27 cellular contexts compared by ENCODE assay signal in genomic region chr10:103563231-103564115, GRCh38.
DNase-seq lines count a peak whose midpoint lies in the region; ATAC-seq and TF ChIP-seq lines count a peak whose summit lies in the region.
"Had no signal": no experiment of that assay in that cellular context is flagged by ENCODE, and none has a peak within 500 bp of the region (broad histone marks: within the 10 kb centered on the region; RNA-seq: fewer than 3 reads in every experiment).

No MANE protein-coding gene starts in this region.

- no peaks in the 10 kb centered on the region for H3F3A ChIP-seq in SK-N-SH (replicated peaks; ENCODE audit: insufficient read depth)

- no peaks in the 10 kb centered on the region for H3K36me3 Mint-ChIP-seq in activated CD4-positive, alpha-beta memory T cell treated with anti-CD3 and anti-CD28 coated beads, Interleukin-2, amount 10 ng/mL, durations not matched to agents 7 days and 5 days (ENCODE audit: low read depth)
- H3K36me3 Mint-ChIP-seq: CD8-positive, alpha-beta T cell had no signal

- no peaks in the 10 kb centered on the region for H4K20me1 ChIP-seq in SK-N-SH (ENCODE audit: insufficient read depth)

- no peak overlapping the region for H3K27ac Mint-ChIP-seq in activated CD4-positive, alpha-beta memory T cell treated with anti-CD3 and anti-CD28 coated beads, Interleukin-2, amount 10 ng/mL, durations not matched to agents 7 days and 5 days
- H3K27ac Mint-ChIP-seq: CD8-positive, alpha-beta T cell had no signal

- TF ChIP-seq CTCF in adrenal gland (IDR thresholded peaks at IDR 0.05) = no peak
- no peak for TF ChIP-seq CTCF in body of pancreas (IDR thresholded peaks at IDR 0.05)
- TF ChIP-seq CTCF in psoas muscle (IDR thresholded peaks at IDR 0.05) = no peak
- no peak for TF ChIP-seq CTCF in uterus (IDR thresholded peaks at IDR 0.05)
- TF ChIP-seq CTCF in SK-N-SH (IDR thresholded peaks at IDR 0.05) = no peak

- POLR2A ChIA-PET in activated CD4-positive, alpha-beta memory T cell treated with anti-CD3 and anti-CD28 coated beads, Interleukin-2, amount 10 ng/mL, durations not matched to agents 7 days and 5 days (lab: Charles Lee) = no interaction called here
- POLR2A ChIA-PET in SK-N-SH (lab: Yijun Ruan, JAX) = interaction anchor here (0.6 to 0.8 kb wide), 2 partner anchors 21 to 61 kb away, joined by 3 read pairs; no protein-coding TSS in a partner anchor

- H3K4me3 Mint-ChIP-seq in activated CD4-positive, alpha-beta memory T cell treated with anti-CD3 and anti-CD28 coated beads, Interleukin-2, amount 10 ng/mL, durations not matched to agents 7 days and 5 days = no peak overlapping the region
- H3K4me3 Mint-ChIP-seq: CD8-positive, alpha-beta T cell had no signal

- H3K9ac ChIP-seq in SK-N-SH = no peak overlapping the region
- H3K9ac ChIP-seq: BLaER1 treated with 17β-estradiol and CSF1 and Interleukin-3, amounts not matched to agents 10 nM and 100 nM had no signal

- ATAC-seq in body of pancreas = no peak
- ATAC-seq in psoas muscle = peak; percentile 9 to 39 (median 28)
- ATAC-seq: CD8-positive, alpha-beta T cell had no signal

- TF ChIP-seq EP300 in SK-N-SH (IDR thresholded peaks at IDR 0.05; ENCODE audit: borderline replicate concordance in 1 of 2, low read depth in 1 of 2, low read length in 1 of 2) = no peak

- peaks cover 4 to 5% of the 10 kb centered on the region in 2 donors for H3K4me1 ChIP-seq in adrenal gland (replicated peaks in 1 of 2)
- H3K4me1 ChIP-seq in body of pancreas = peaks cover 31% of the 10 kb centered on the region
- peaks cover 21% of the 10 kb centered on the region for H3K4me1 ChIP-seq in psoas muscle
- peaks cover 3 to 17% of the 10 kb centered on the region in 2 donors for H3K4me1 ChIP-seq in uterus
- peaks cover 0 to 16% of the 10 kb centered on the region in 2 experiments; a peak in 1 of 4 replicates for H3K4me1 ChIP-seq in SK-N-SH (ENCODE audit: control insufficient read depth in 1 of 2, insufficient read depth in 2 of 2, low read depth in 1 of 2, low read length in 1 of 2)
- H3K4me1 ChIP-seq: A549, Caco-2 had no signal

- H3K27me3 Mint-ChIP-seq in activated CD4-positive, alpha-beta memory T cell treated with anti-CD3 and anti-CD28 coated beads, Interleukin-2, amount 10 ng/mL, durations not matched to agents 7 days and 5 days = peaks cover 9% of the 10 kb centered on the region

- intact Hi-C loops in adrenal gland (cut with DNase I) = no loop called here
- intact Hi-C loops in body of pancreas (cut with DNase I) = no loop called here
- intact Hi-C loops in psoas muscle (cut with DNase I) = no loop called here
- intact Hi-C loops in uterus (cut with DNase I; ENCODE audit: low total_unique reads) = no loop called here

- no peaks in the 10 kb centered on the region for H3K9me2 ChIP-seq in SK-N-SH

- no peaks in the 10 kb centered on the region for H3K4me1 Mint-ChIP-seq in activated CD4-positive, alpha-beta memory T cell treated with anti-CD3 and anti-CD28 coated beads, Interleukin-2, amount 10 ng/mL, durations not matched to agents 7 days and 5 days

- H3K9me3 Mint-ChIP-seq in activated CD4-positive, alpha-beta memory T cell treated with anti-CD3 and anti-CD28 coated beads, Interleukin-2, amount 10 ng/mL, durations not matched to agents 7 days and 5 days = no peaks in the 10 kb centered on the region
- H3K9me3 Mint-ChIP-seq: CD8-positive, alpha-beta T cell had no signal

- no peak for TF ChIP-seq POLR2A in adrenal gland (IDR thresholded peaks at IDR 0.05)
- no peak for TF ChIP-seq POLR2A in body of pancreas (IDR thresholded peaks at IDR 0.05)
- TF ChIP-seq POLR2A in uterus (IDR thresholded peaks at IDR 0.05) = no peak

- H3K36me3 ChIP-seq in adrenal gland (replicated peaks in 1 of 2) (no peaks in the 10 kb centered on the region), body of pancreas (replicated peaks in 1 of 2; ENCODE audit: insufficient read depth in 1 of 2, low read depth in 2 of 2) (no peaks in the 10 kb centered on the region), psoas muscle (ENCODE audit: insufficient read depth in 1 of 2, low read depth in 1 of 2) (no peaks in the 10 kb centered on the region), uterus (no peaks in the 10 kb centered on the region), SK-N-SH (replicated peaks in 1 of 2; ENCODE audit: control insufficient read depth in 1 of 2, insufficient read depth in 2 of 2, low read length in 1 of 2) (no peaks in the 10 kb centered on the region)
- H3K36me3 ChIP-seq: BLaER1 treated with 17β-estradiol and CSF1 and Interleukin-3, amounts not matched to agents 10 nM and 100 nM had no signal

- H3K4me3 ChIP-seq in adrenal gland = no peak overlapping the region
- no peak overlapping the region for H3K4me3 ChIP-seq in body of pancreas
- no peak overlapping the region for H3K4me3 ChIP-seq in psoas muscle
- H3K4me3 ChIP-seq in uterus = no peak overlapping the region
- H3K4me3 ChIP-seq in SK-N-SH (ENCODE audit: low read depth in 2 of 2, low read length in 1 of 2) = no peak overlapping the region
- H3K4me3 ChIP-seq: A549; BLaER1 treated with 17β-estradiol and CSF1 and Interleukin-3, amounts not matched to agents 10 nM and 100 nM had no signal

- H3K27ac ChIP-seq in adrenal gland (no peak overlapping the region), body of pancreas (peak overlapping the region in 3 of 4 donors; percentile 9 to 60 (median 46)), psoas muscle (peak overlapping the region; percentile 46), uterus (peak overlapping the region; percentile 85 to 94), SK-N-SH (ENCODE audit: low read depth in 2 of 2, low read length in 1 of 2) (no peak overlapping the region)
- H3K27ac ChIP-seq: A549; BLaER1 treated with 17β-estradiol and CSF1 and Interleukin-3, amounts not matched to agents 10 nM and 100 nM; RWPE1 had no signal

- no peak overlapping the region for H2AFZ ChIP-seq in SK-N-SH (ENCODE audit: low read depth)

- CTCF ChIA-PET in activated CD4-positive, alpha-beta memory T cell treated with anti-CD3 and anti-CD28 coated beads, Interleukin-2, amount 10 ng/mL, durations not matched to agents 7 days and 5 days (lab: Charles Lee) = interaction anchor here (1.0 to 2.6 kb wide), 7 partner anchors 10 to 73 kb away, joined by 3 to 10 read pairs (median 6); no protein-coding TSS in a partner anchor
- CTCF ChIA-PET in SK-N-SH (lab: Yijun Ruan, JAX) = interaction anchor here (0.6 to 3.3 kb wide), 30 partner anchors 8 to 728 kb away, joined by 3 to 27 read pairs (median 6); partner anchors contain the start of gene NEURL1

- H3K79me2 ChIP-seq in SK-N-SH (ENCODE audit: insufficient read depth) = no peaks in the 10 kb centered on the region

- H3K27me3 ChIP-seq in adrenal gland (no peaks in the 10 kb centered on the region), body of pancreas (no peaks in the 10 kb centered on the region), psoas muscle (ENCODE audit: insufficient read depth in 3 of 3, low read length in 2 of 3) (no peaks in the 10 kb centered on the region), uterus (no peaks in the 10 kb centered on the region), SK-N-SH (ENCODE audit: insufficient read depth) (no peaks in the 10 kb centered on the region; the same call in 1 of the 2 replicates)
- H3K27me3 ChIP-seq: BLaER1 treated with 17β-estradiol and CSF1 and Interleukin-3, amounts not matched to agents 10 nM and 100 nM had no signal

- H3K9me3 ChIP-seq in adrenal gland (replicated peaks in 1 of 3) (no peaks in the 10 kb centered on the region), body of pancreas (peaks cover 0 to 5% (median 0%) of the 10 kb centered on the region in 3 donors), psoas muscle (no peaks in the 10 kb centered on the region), uterus (no peaks in the 10 kb centered on the region), SK-N-SH (no peaks in the 10 kb centered on the region)
- H3K9me3 ChIP-seq: A549, Caco-2 had no signal

- TF ChIP-seq RAD21 in SK-N-SH (IDR thresholded peaks at IDR 0.05; ENCODE audit: low read length) = no peak

- peak in 6 of 7 donors; percentile 29 to 63 (median 40) for DNase-seq in adrenal gland
- no peak for DNase-seq in body of pancreas
- peak in 1 of 2 donors; percentile 50 for DNase-seq in psoas muscle
- no peak for DNase-seq in uterus
- DNase-seq in activated CD4-positive, alpha-beta memory T cell treated with anti-CD3 and anti-CD28 coated beads, Interleukin-2, amount 10 ng/mL, durations not matched to agents 7 days and 5 days = no peak
- DNase-seq in NCI-H69 (lab: John Stamatoyannopoulos, UW) = no peak
- no peak for DNase-seq in SK-N-SH
- DNase-seq: AML-193; Caco-2; CD8-positive, alpha-beta T cell; DMS 273 treated with DMSO at 0.1 percent for 48 hours; DMS79 treated with DMSO at 0.1 percent for 48 hours; GF-D8; GOT3; HCEC 1CT; MV-4-11; NCI-H1105; NCI-H146; NCI-H1930; NCI-H2107; NCI-H446; NCI-H524 treated with DMSO at 0.1 percent for 48 hours; NCI-H82; SHP77 had no signal

- 77 to 83% (median 80%) methylated on average over 7 of the region's 7 CpGs for WGBS in adrenal gland, 4 donors
- 83 to 95% methylated on average over 6 to 7 of the region's 7 CpGs for WGBS in body of pancreas, 2 donors
- WGBS in psoas muscle, 3 donors = 76 to 84% (median 78%) methylated on average over 7 of the region's 7 CpGs
- WGBS in SK-N-SH (ENCODE audit: low lambda C conversion rate) = 76% methylated on average over 7 of the region's 7 CpGs

- no peak overlapping the region for H3K4me2 ChIP-seq in SK-N-SH
- H3K4me2 ChIP-seq: A549; BLaER1 treated with 17β-estradiol and CSF1 and Interleukin-3, amounts not matched to agents 10 nM and 100 nM had no signal

TF ChIP-seq in SK-N-SH, 30 proteins besides CTCF, POLR2A, EP300 and RAD21 (continues in another document):
- no peak for TF ChIP-seq POLR2AphosphoS5 (IDR thresholded peaks at IDR 0.05; ENCODE audit: low read depth, low read length)
- TF ChIP-seq TCF12 (IDR thresholded peaks at IDR 0.05) = no peak
- TF ChIP-seq FOXJ3 (CRISPR knock-in tag; IDR thresholded peaks at IDR 0.05) = no peak
- TF ChIP-seq PBX3 (IDR thresholded peaks at IDR 0.05) = no peak
- TF ChIP-seq USF2 (IDR thresholded peaks at IDR 0.05; ENCODE audit: borderline replicate concordance, low read depth, low read length) = no peak

Comparison
In these comparisons a context has a peak if more than half of its experiments do, and no peak if none do; other contexts are left out.
1. DNase-seq: peak in adrenal gland (6 of 7); none in body of pancreas (0 of 4), uterus (0 of 2), activated CD4-positive, alpha-beta memory T cell treated with anti-CD3 and anti-CD28 coated beads, Interleukin-2, amount 10 ng/mL, durations not matched to agents 7 days and 5 days (single experiment), NCI-H69 (single experiment) and SK-N-SH (single experiment).
2. H3K27ac ChIP-seq: peak in body of pancreas (3 of 4), psoas muscle (single experiment) and uterus (2 of 2); none in adrenal gland (0 of 5) and SK-N-SH (0 of 2).